In genomic region chr16:3487521-3488410, GRCh38 we compare ENCODE assay signal across 17 cellular contexts. TPM values are rescaled to one million over a fixed set of nuclear protein-coding genes. Genes with fewer than 3 reads are reported as not detected.
A peak's percentile ranks its signal among the peaks of the same experiment; 100 is the strongest.
DNase-seq lines count a peak whose midpoint lies in the region; ATAC-seq, FAIRE-seq and TF ChIP-seq lines count a peak whose summit lies in the region.
"Had no signal": no experiment of that assay in that cellular context is flagged by ENCODE, and none has a peak within 500 bp of the region (broad histone marks: within the 10 kb centered on the region; RNA-seq: fewer than 3 reads in every experiment).

No MANE protein-coding gene starts in this region.

- ATAC-seq in A549 (peak; percentile 17 to 31; a peak in 3 of 6 replicates), left lung (peak; percentile 9)
- ATAC-seq: activated T-cell treated with anti-CD3 and anti-CD28 coated beads, Interleukin-2, amount 50 U/mL, for 4 hours; effector memory CD8-positive, alpha-beta T cell; Panc1; psoas muscle had no signal

- TF ChIP-seq CTCF in A549 (IDR thresholded peaks at IDR 0.05): no peak
- TF ChIP-seq CTCF in left lung (IDR thresholded peaks at IDR 0.05): no peak
- no peak for TF ChIP-seq CTCF in transverse colon (IDR thresholded peaks at IDR 0.05)

- no peak for TF ChIP-seq POLR2A in A549 (IDR thresholded peaks at IDR 0.05; ENCODE audit: low read length)
- no peak for TF ChIP-seq POLR2A in transverse colon (IDR thresholded peaks at IDR 0.05)

- in situ Hi-C loops in transverse colon (cut with MboI; ENCODE audit: low pct_ligation_motif_present in 1 of 4, low pct_unique_long_range_greater_than_20kb in 1 of 4, low sequenced_read_pairs in 3 of 4): no loop called here

- H3K4me1 ChIP-seq in A549 (no peaks in the 10 kb centered on the region), left lung (peaks cover 0 to 8% of the 10 kb centered on the region in 2 donors), transverse colon (no peaks in the 10 kb centered on the region)
- H3K4me1 ChIP-seq: Caco-2, HAP-1 had no signal

- intact Hi-C loops in left lung (cut with DNase I) (no loop called here), transverse colon (cut with DNase I; ENCODE audit: low total_unique reads) (no loop called here)

- TF ChIP-seq RAD21 in A549 (conservative IDR thresholded peaks at IDR 0.05 in 1 of 2, IDR thresholded peaks at IDR 0.05 in 1 of 2): no peak

- POLR2A ChIA-PET in A549 (lab: Yijun Ruan, JAX): interaction anchor here (1.2 kb wide), 1 partner anchor 31 kb away, joined by 5 read pairs; no protein-coding TSS in a partner anchor

- no peak overlapping the region for H3K4me3 ChIP-seq in A549
- no peak overlapping the region for H3K4me3 ChIP-seq in left lung
- no peak overlapping the region for H3K4me3 ChIP-seq in transverse colon
- H3K4me3 ChIP-seq: HAP-1, psoas muscle, stomach had no signal

- H3K27me3 ChIP-seq in left lung: no peaks in the 10 kb centered on the region
- H3K27me3 ChIP-seq in transverse colon: no peaks in the 10 kb centered on the region
- H3K27me3 ChIP-seq: stomach had no signal

- H3K27ac ChIP-seq in A549 (no peak overlapping the region), left lung (no peak overlapping the region), transverse colon (no peak overlapping the region)
- H3K27ac ChIP-seq: psoas muscle, stomach had no signal

- no peaks in the 10 kb centered on the region for H3K9me3 ChIP-seq in A549
- H3K9me3 ChIP-seq in left lung: no peaks in the 10 kb centered on the region
- H3K9me3 ChIP-seq in transverse colon: no peaks in the 10 kb centered on the region
- H3K9me3 ChIP-seq: Caco-2, HAP-1, psoas muscle, stomach had no signal

- CTCF ChIA-PET in A549 (lab: Yijun Ruan, JAX): no interaction called here

- peaks cover 0 to 54% of the 10 kb centered on the region in 2 donors for H3K36me3 ChIP-seq in left lung
- H3K36me3 ChIP-seq in transverse colon: peaks cover 0 to 34% (median 19%) of the 10 kb centered on the region in 4 donors

- no peak for FAIRE-seq in A549 (lab: Jason Lieb, UNC)

- H3K4me2 ChIP-seq in A549: no peak overlapping the region

- TF ChIP-seq EP300 in A549 (IDR thresholded peaks at IDR 0.05): no peak
- TF ChIP-seq EP300 in transverse colon (IDR thresholded peaks at IDR 0.05; ENCODE audit: low read depth): no peak

- DNase-seq in A549 (ENCODE audit: low read depth in 1 of 2, low spot score in 1 of 2) (no peak), RPMI8226 (peak; percentile 22), left lung (no peak), AG08395 (ENCODE audit: low spot score) (no peak), transverse colon (no peak)
- DNase-seq in stimulated activated naive CD4-positive, alpha-beta T cell treated with Interleukin-2 at 50 U/mL for 16 hours (lab: John Stamatoyannopoulos, UW): no peak
- DNase-seq: activated CD4-positive, alpha-beta memory T cell treated with anti-CD3 and anti-CD28 coated beads for 36 hours; activated T-cell treated with anti-CD3 and anti-CD28 coated beads, Interleukin-2, amount 50 U/mL, for 4 hours; effector memory CD8-positive, alpha-beta T cell; IMR-90; NCI-H2107; psoas muscle; stomach had no signal

- 91% methylated on average over 22 of the region's 24 CpGs for WGBS in A549 (ENCODE audit: missing lambda C conversion rate)
- WGBS in transverse colon (ENCODE audit: low coverage in 1 of 2), 2 donors: 84% methylated on average over 23 of the region's 24 CpGs; no CpG with 5 or more reads in 1 of the 2 donors

TF ChIP-seq in A549, 52 proteins besides CTCF, POLR2A, EP300 and RAD21 (continues in another document):
- TF ChIP-seq PBX3 (IDR thresholded peaks at IDR 0.05): no peak
- no peak for TF ChIP-seq KDM1A (IDR thresholded peaks at IDR 0.05; ENCODE audit: low read depth)
- no peak for TF ChIP-seq KDM5A (IDR thresholded peaks at IDR 0.05)
- TF ChIP-seq, protein P1, sequence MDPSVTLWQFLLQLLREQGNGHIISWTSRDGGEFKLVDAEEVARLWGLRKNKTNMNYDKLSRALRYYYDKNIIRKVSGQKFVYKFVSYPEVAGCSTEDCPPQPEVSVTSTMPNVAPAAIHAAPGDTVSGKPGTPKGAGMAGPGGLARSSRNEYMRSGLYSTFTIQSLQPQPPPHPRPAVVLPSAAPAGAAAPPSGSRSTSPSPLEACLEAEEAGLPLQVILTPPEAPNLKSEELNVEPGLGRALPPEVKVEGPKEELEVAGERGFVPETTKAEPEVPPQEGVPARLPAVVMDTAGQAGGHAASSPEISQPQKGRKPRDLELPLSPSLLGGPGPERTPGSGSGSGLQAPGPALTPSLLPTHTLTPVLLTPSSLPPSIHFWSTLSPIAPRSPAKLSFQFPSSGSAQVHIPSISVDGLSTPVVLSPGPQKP (IDR thresholded peaks at IDR 0.05; ENCODE audit: low read depth, low read length): no peak
- TF ChIP-seq HMGXB4 (CRISPR knock-in tag; IDR thresholded peaks at IDR 0.05; ENCODE audit: borderline replicate concordance): no peak
- no peak for TF ChIP-seq CEBPB (IDR thresholded peaks at IDR 0.05)
- TF ChIP-seq EHF (CRISPR knock-in tag; IDR thresholded peaks at IDR 0.05): no peak
- no peak for TF ChIP-seq CHD2 (IDR thresholded peaks at IDR 0.05; ENCODE audit: low read length, partially characterized antibody)
- TF ChIP-seq NPAS2 (CRISPR knock-in tag; IDR thresholded peaks at IDR 0.05; ENCODE audit: borderline replicate concordance): no peak
- TF ChIP-seq MAZ (IDR thresholded peaks at IDR 0.05; ENCODE audit: borderline replicate concordance, low read depth, low read length): no peak
- no peak for TF ChIP-seq ZNF302 (CRISPR knock-in tag; IDR thresholded peaks at IDR 0.05)
- no peak for TF ChIP-seq HOXB13 (CRISPR knock-in tag; IDR thresholded peaks at IDR 0.05; ENCODE audit: low read depth)
- TF ChIP-seq HES2 (IDR thresholded peaks at IDR 0.05): no peak
- no peak for TF ChIP-seq JUNB (IDR thresholded peaks at IDR 0.05)
- TF ChIP-seq POLR2AphosphoS2 (conservative IDR thresholded peaks at IDR 0.05; ENCODE audit: low read length): no peak

RNA-seq across cellular contexts. Expression of gene C16orf90, which starts 7.5 kb away (rescaled TPM):
- not detected in 2 replicates for polyA plus RNA-seq in A549 (2011; rRNA removed)
- polyA plus RNA-seq in A549 (2012; cell fraction: cytosol; rRNA removed): not detected in 2 replicates
- polyA plus RNA-seq in A549 (2012; cell fraction: nucleus; rRNA removed): not detected in 2 replicates
- not detected in 3 replicates for polyA plus RNA-seq in A549 (2017; fragmentation: RNase III; extraction: RNeasy Plus Mini Kit Qiagen cat#74134 plus additional on column Dnase treatment)
- polyA minus RNA-seq in A549 (2011; rRNA and poly(A)+ RNA removed): not detected in 2 replicates
- not detected for total RNA-seq in left lung
- total RNA-seq in transverse colon: not detected
- total RNA-seq: activated CD4-positive, alpha-beta memory T cell treated with anti-CD3 and anti-CD28 coated beads for 36 hours; activated T-cell treated with anti-CD3 and anti-CD28 coated beads, Interleukin-2, amount 50 U/mL, for 4 hours; Caco-2; IMR-90; psoas muscle; stomach had no signal
- polyA plus RNA-seq: AG04450, IMR-90, psoas muscle, stomach had no signal

RNA-seq across cellular contexts. Expression of gene CLUAP1, which starts 13.0 kb away (rescaled TPM):
- 23.6 and 35.0 TPM in 2 replicates for polyA plus RNA-seq in A549 (2011; rRNA removed)
- 5.8 and 9.1 TPM in 2 replicates for polyA plus RNA-seq in A549 (2012; cell fraction: cytosol; rRNA removed)
- 3.3 and 6.2 TPM in 2 replicates for polyA plus RNA-seq in A549 (2012; cell fraction: nucleus; rRNA removed)
- polyA plus RNA-seq in A549 (2017; fragmentation: RNase III; extraction: RNeasy Plus Mini Kit Qiagen cat#74134 plus additional on column Dnase treatment): 19.1 to 20.8 TPM (median 20.6 TPM) in 3 replicates
- polyA minus RNA-seq in A549 (2011; rRNA and poly(A)+ RNA removed): 13.2 and 14.5 TPM in 2 replicates
- total RNA-seq in left lung: 10 to 100 TPM; 21.6 to 27.3 TPM
- 10 to 100 TPM in 1 of 4 donors, 1 to 10 TPM in 3; 3.4 to 84.0 (median 8.4) TPM for total RNA-seq in transverse colon

RNA-seq across cellular contexts. Expression of gene NAA60, which starts 44.3 kb away (rescaled TPM):
- polyA plus RNA-seq in A549 (2011; rRNA removed) (34.8 and 41.6 TPM in 2 replicates), A549 (2017; fragmentation: RNase III; extraction: RNeasy Plus Mini Kit Qiagen cat#74134 plus additional on column Dnase treatment) (42.5 to 45.3 TPM (median 43.9 TPM) in 3 replicates)
- polyA plus RNA-seq in A549 (2012; cell fraction: cytosol; rRNA removed): 24.3 and 40.9 TPM in 2 replicates
- 66.5 and 76.7 TPM in 2 replicates for polyA plus RNA-seq in A549 (2012; cell fraction: nucleus; rRNA removed)
- 21.4 and 25.6 TPM in 2 replicates for polyA minus RNA-seq in A549 (2011; rRNA and poly(A)+ RNA removed)
- total RNA-seq in left lung (10 to 100 TPM; 47.8 to 49.4 TPM), transverse colon (100 to 1,000 TPM in 1 of 4 donors, 10 to 100 TPM in 3; 57.3 to 247 (median 72.9) TPM)

RNA-seq across cellular contexts. Expression of gene ZNF597, which starts 44.5 kb away (rescaled TPM):
- 1.9 TPM in 2 replicates for polyA plus RNA-seq in A549 (2011; rRNA removed)
- 0.37 and 0.45 TPM in 2 replicates for polyA plus RNA-seq in A549 (2012; cell fraction: cytosol; rRNA removed)
- polyA plus RNA-seq in A549 (2012; cell fraction: nucleus; rRNA removed): 0.32 and 0.37 TPM in 2 replicates
- 0.92 to 1.1 TPM (median 0.96 TPM) in 3 replicates for polyA plus RNA-seq in A549 (2017; fragmentation: RNase III; extraction: RNeasy Plus Mini Kit Qiagen cat#74134 plus additional on column Dnase treatment)
- 1.4 and 1.5 TPM in 2 replicates for polyA minus RNA-seq in A549 (2011; rRNA and poly(A)+ RNA removed)
- total RNA-seq in left lung: 1 to 10 TPM; 3.2 to 4.1 TPM
- 1 to 10 TPM in 2 of 4 donors, under 1 TPM in 2; 0.37 to 2.4 (median 0.91) TPM for total RNA-seq in transverse colon
